12 cellular contexts compared by ENCODE assay signal in genomic region chr11:12863605-12864121, GRCh38.
DNase-seq lines count a peak whose midpoint lies in the region; ATAC-seq and TF ChIP-seq lines count a peak whose summit lies in the region.
"Had no signal": no experiment of that assay in that cellular context is flagged by ENCODE, and none has a peak within 500 bp of the region (broad histone marks: within the 10 kb centered on the region; RNA-seq: fewer than 3 reads in every experiment).

No MANE protein-coding gene starts in this region.

- CTCF ChIA-PET in HCT116 (lab: Charles Lee) = no interaction called here

- H3K4me1 ChIP-seq in HCT116 (ENCODE audit: control insufficient read depth in 1 of 2, insufficient read depth in 2 of 2, low read length in 2 of 2) (peaks cover 0 to 6% of the 10 kb centered on the region in 2 experiments; a peak in 1 of 4 replicates), rectal smooth muscle tissue (ENCODE audit: control insufficient read depth, insufficient read depth, low read length) (peaks cover 7% of the 10 kb centered on the region)

- H3K27me3 ChIP-seq in HCT116 (ENCODE audit: insufficient read depth, low read length) (no peaks in the 10 kb centered on the region), layer of hippocampus (ENCODE audit: control insufficient read depth, insufficient read depth, low read length) (no peaks in the 10 kb centered on the region), rectal smooth muscle tissue (ENCODE audit: control insufficient read depth, insufficient read depth, low read length) (no peaks in the 10 kb centered on the region)
- H3K27me3 ChIP-seq: testis had no signal

- H3K4me2 ChIP-seq in HCT116 (ENCODE audit: low read length) = no peak overlapping the region

- H4K20me1 ChIP-seq in HCT116 (ENCODE audit: insufficient read depth) = no peaks in the 10 kb centered on the region

- H2AFZ ChIP-seq in HCT116 (ENCODE audit: low read depth, low read length, poor library complexity, severe bottlenecking) = no peak overlapping the region

- POLR2A ChIA-PET in HCT116 (lab: Charles Lee) = no interaction called here

- DNase-seq in HCT116 (ENCODE audit: low read depth, low spot score) (no peak), caudate nucleus (lab: John Stamatoyannopoulos, UW) (peak in 10 of 61 donors; percentile 17 to 59 (median 30)), NCI-H226 (no peak)
- DNase-seq in activated CD8-positive, alpha-beta memory T cell treated with anti-CD3 and anti-CD28 coated beads, Interleukin-2, amount 50 U/mL, for 48 hours = no peak
- DNase-seq: activated CD4-positive, alpha-beta T cell treated with anti-CD3 and anti-CD28 coated beads, Interleukin-2, amount 10 ng/mL, durations not matched to agents 7 days and 5 days had no signal

- H3K36me3 ChIP-seq in HCT116 (ENCODE audit: control insufficient read depth in 1 of 2, insufficient read depth in 2 of 2, low read length in 2 of 2) = no peaks in the 10 kb centered on the region
- H3K36me3 ChIP-seq in rectal smooth muscle tissue (ENCODE audit: control insufficient read depth, insufficient read depth, low read length) = no peaks in the 10 kb centered on the region

- intact Hi-C loops in HCT116 (cut with micrococcal nuclease) = no loop called here

- no peak for TF ChIP-seq CTCF in HCT116 (IDR thresholded peaks at IDR 0.05 in 2 of 3, conservative IDR thresholded peaks at IDR 0.05 in 1 of 3; ENCODE audit: borderline replicate concordance in 1 of 3, insufficient read depth in 1 of 3, low read depth in 2 of 3, low read length in 2 of 3)

- RAD21 ChIA-PET in HCT116 (lab: Charles Lee; ENCODE audit: low non-redundant PET in 1 of 2, low total read pairs in 2 of 2, uncharacterized antibody in 2 of 2, unreplicated experiment in 2 of 2) = no interaction called here

- TSS peak; percentile 19 for BruUV-seq in HCT116 (replicated peaks; lab: Mats Ljungman, UMichigan)

- no peak overlapping the region for H3K9ac ChIP-seq in HCT116 (ENCODE audit: low read length)
- no peak overlapping the region for H3K9ac ChIP-seq in rectal smooth muscle tissue (ENCODE audit: low read length)

- TF ChIP-seq POLR2A in HCT116 (IDR thresholded peaks at IDR 0.05; ENCODE audit: borderline replicate concordance, extremely low read depth, insufficient read depth, insufficient read length) = no peak

- H3K9me2 ChIP-seq in HCT116 (ENCODE audit: insufficient read depth) = no peaks in the 10 kb centered on the region

- H3K79me2 ChIP-seq in HCT116 (ENCODE audit: insufficient read depth, low read length) = peaks cover 6% of the 10 kb centered on the region; the same call in 1 of the 2 replicates

- H3K4me3 ChIP-seq in HCT116 (replicated peaks in 1 of 2; ENCODE audit: low read depth in 1 of 2, low read length in 2 of 2) (no peak overlapping the region), rectal smooth muscle tissue (ENCODE audit: low read length) (no peak overlapping the region)
- H3K4me3 ChIP-seq: testis had no signal

- no peak for TF ChIP-seq RAD21 in HCT116 (IDR thresholded peaks at IDR 0.05; ENCODE audit: low read depth)

- H3K27ac ChIP-seq in HCT116 (ENCODE audit: low read depth, low read length) (no peak overlapping the region), caudate nucleus (ENCODE audit: low read depth, low read length) (peak overlapping the region; percentile 83), layer of hippocampus (ENCODE audit: low read depth, low read length) (peak overlapping the region; percentile 54), rectal smooth muscle tissue (ENCODE audit: low read depth, low read length) (peak overlapping the region; percentile 45)
- H3K27ac ChIP-seq: C4-2B had no signal

- ATAC-seq in HCT116 (no peak), GM18517 (IDR thresholded peaks at IDR 0.05; ENCODE audit: unreplicated experiment) (no peak), HG03135 (IDR thresholded peaks at IDR 0.05; ENCODE audit: unreplicated experiment) (no peak)
- ATAC-seq: activated naive CD4-positive, alpha-beta T cell treated with anti-CD3 and anti-CD28 coated beads, Interleukin-2, amount 50 U/mL, for 72 hours had no signal

- H3K9me3 ChIP-seq in HCT116 (ENCODE audit: control insufficient read depth in 1 of 2, insufficient read depth in 1 of 2, low read depth in 1 of 2, low read length in 2 of 2) = no peaks in the 10 kb centered on the region
- H3K9me3 ChIP-seq: testis had no signal

TF ChIP-seq in HCT116, 20 proteins besides CTCF, POLR2A, EP300 and RAD21:
- TF ChIP-seq TCF7L2 (IDR thresholded peaks at IDR 0.05; ENCODE audit: borderline replicate concordance, extremely low read depth, insufficient read depth, insufficient read length) (no peak), SIN3A (IDR thresholded peaks at IDR 0.05; ENCODE audit: low read depth) (no peak), SRF (IDR thresholded peaks at IDR 0.05; ENCODE audit: low read depth) (no peak), EZH2 (IDR thresholded peaks at IDR 0.05) (no peak), CEBPB (IDR thresholded peaks at IDR 0.05; ENCODE audit: low read depth) (no peak), EGR1 (IDR thresholded peaks at IDR 0.05; ENCODE audit: low read depth) (no peak)
